ENCODE assay signal across 9 cellular contexts in the genomic region with DNA sequence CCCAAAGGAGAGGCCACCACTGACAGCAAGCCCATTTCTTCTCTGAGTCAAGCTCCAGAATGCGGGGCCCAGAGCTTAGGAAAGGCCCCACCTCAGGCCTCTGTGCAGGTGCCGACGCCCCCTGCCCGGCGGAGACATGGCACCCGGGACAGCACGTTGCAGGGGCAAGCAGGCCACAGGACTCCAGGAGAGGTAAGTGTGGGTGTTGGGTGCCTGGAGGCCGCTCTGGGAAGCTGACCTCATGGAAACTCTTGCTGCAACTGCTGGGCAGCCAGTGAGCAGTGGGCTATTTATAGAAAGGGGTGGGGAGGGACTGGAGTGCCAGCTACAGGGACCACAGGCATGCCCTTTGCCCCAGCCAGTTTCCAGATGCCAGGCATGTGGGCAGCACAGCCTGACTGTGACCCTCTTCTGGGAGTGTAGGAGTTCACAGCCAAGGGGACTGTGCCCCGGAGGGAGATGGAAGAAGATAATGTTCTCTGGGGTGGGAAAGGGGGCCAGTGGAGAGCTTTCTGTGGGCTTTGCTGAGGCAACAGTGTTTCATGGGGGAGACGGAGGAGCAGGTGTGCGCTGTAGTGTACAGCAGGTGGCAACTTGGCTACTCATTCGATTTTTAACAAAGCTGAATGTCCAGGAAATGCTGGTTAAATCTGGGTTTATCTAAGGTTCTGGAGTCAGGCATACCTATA. TPM values are rescaled to one million over a fixed set of nuclear protein-coding genes. Genes with fewer than 3 reads are reported as not detected.
DNase-seq lines count a peak whose midpoint lies in the region; ATAC-seq, FAIRE-seq and TF ChIP-seq lines count a peak whose summit lies in the region.
"Had no signal": no experiment of that assay in that cellular context is flagged by ENCODE, and none has a peak within 500 bp of the region (broad histone marks: within the 10 kb centered on the region; RNA-seq: fewer than 3 reads in every experiment).

No MANE protein-coding gene starts in this region.

- no peak for ATAC-seq in HG02759 (IDR thresholded peaks at IDR 0.05; ENCODE audit: unreplicated experiment)

- in situ Hi-C loops in Caki2 (cut with HindIII; ENCODE audit: low pct_unique_long_range_greater_than_20kb, low sequenced_read_pairs): no loop called here

- no peak overlapping the region for H3K4me3 ChIP-seq in osteoblast (ENCODE audit: insufficient read depth, low read length)
- H3K4me3 ChIP-seq: SJSA1 had no signal

- no peak overlapping the region for H2AFZ ChIP-seq in osteoblast (ENCODE audit: low read length)

- peaks cover 12% of the 10 kb centered on the region for H3K4me1 ChIP-seq in osteoblast (ENCODE audit: insufficient read depth, low read length)

- H3K9me3 ChIP-seq in osteoblast (ENCODE audit: low read depth, low read length): no peaks in the 10 kb centered on the region

- H3K4me2 ChIP-seq in osteoblast (ENCODE audit: insufficient read depth, low read length): no peak overlapping the region

- H3K27ac ChIP-seq in osteoblast (ENCODE audit: low read depth, low read length): peak overlapping the region; percentile 67
- H3K27ac ChIP-seq: SJSA1 had no signal

- no peaks in the 10 kb centered on the region for H3K27me3 ChIP-seq in osteoblast (ENCODE audit: insufficient read depth, low read length)
- H3K27me3 ChIP-seq: SJSA1 had no signal

- DNase-seq in Caki2 (ENCODE audit: low read depth): peak; percentile 42
- DNase-seq in RCC 7860 (ENCODE audit: low spot score): peak; percentile 72
- DNase-seq in fibroblast of peridontal ligament (ENCODE audit: extremely low read depth): peak; percentile 85
- DNase-seq in osteoblast (ENCODE audit: insufficient read length, low spot score, missing footprints): peak; percentile 94
- DNase-seq in NCI-H526 treated with DMSO at 0.1 percent for 48 hours (lab: John Stamatoyannopoulos, UW): no peak
- DNase-seq in cerebellar nuclear complex (lab: John Stamatoyannopoulos, UW): no peak
- no peak for DNase-seq in occipital lobe (lab: John Stamatoyannopoulos, UW)

- no peaks in the 10 kb centered on the region for H4K20me1 ChIP-seq in osteoblast (ENCODE audit: insufficient read depth, low read length)

- no peak for TF ChIP-seq CTCF in osteoblast (IDR thresholded peaks at IDR 0.05; ENCODE audit: extremely low read depth, low read depth, low read length)

- FAIRE-seq in RCC 7860 (lab: Jason Lieb, UNC): peak; percentile 8

- no peaks in the 10 kb centered on the region for H3K36me3 ChIP-seq in osteoblast (ENCODE audit: insufficient read depth, low read length)
- H3K36me3 ChIP-seq: SJSA1 had no signal

- no peaks in the 10 kb centered on the region for H3K79me2 ChIP-seq in osteoblast (ENCODE audit: insufficient read depth, low read length)

RNA-seq across cellular contexts. Expression of gene ALPK3, which starts 23.7 kb away (rescaled TPM):
- not detected in 2 replicates for total RNA-seq in Caki2 (2014; rRNA removed; shearing (Covaris generic); ENCODE audit: low replicate concordance)
- total RNA-seq in osteoblast (0.36 and 0.59 TPM in 2 replicates), occipital lobe (1.6 TPM)

RNA-seq across cellular contexts. Expression of gene SLC28A1, which starts 43.6 kb away (rescaled TPM):
- not detected in 2 replicates for total RNA-seq in Caki2 (2014; rRNA removed; shearing (Covaris generic); ENCODE audit: low replicate concordance)
- total RNA-seq in osteoblast (not detected in 2 replicates), occipital lobe (not detected)
- total RNA-seq: SJSA1 had no signal

Comparison
In these comparisons a context has a peak if more than half of its experiments do, and no peak if none do; other contexts are left out.
1. DNase-seq: peak in Caki2 (single experiment), RCC 7860 (single experiment), fibroblast of peridontal ligament (single experiment) and osteoblast (single experiment); none in NCI-H526 treated with DMSO at 0.1 percent for 48 hours (single experiment), cerebellar nuclear complex (0 of 2) and occipital lobe (single experiment).